ENCODE assay signal across 1 cellular context in the genomic region with DNA sequence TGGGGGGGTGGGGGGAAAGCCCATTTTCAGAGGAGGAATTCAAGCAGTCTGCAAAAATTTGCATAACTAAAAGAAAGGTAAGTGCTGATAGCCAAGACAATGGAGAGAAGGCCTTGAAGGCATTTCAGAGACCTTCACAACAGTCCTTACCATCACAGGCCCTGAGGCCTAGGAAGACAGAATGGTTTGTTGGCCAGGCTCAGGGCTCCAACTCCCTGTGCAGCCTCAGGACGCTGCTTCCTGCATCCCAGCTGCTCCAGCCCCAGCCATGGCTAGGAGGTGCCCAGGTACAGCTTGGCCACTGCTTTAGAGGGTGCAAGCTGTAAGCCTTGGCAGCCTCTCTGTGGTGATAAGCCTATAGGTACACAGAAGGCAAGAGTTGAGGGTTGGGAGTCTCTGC.
TF ChIP-seq lines count a peak whose summit lies in the region.

No MANE protein-coding gene starts in this region.

TF ChIP-seq in GM23338, 12 proteins besides CTCF, POLR2A, EP300 and RAD21 (continued from another document):
- TF ChIP-seq REST (IDR thresholded peaks at IDR 0.05; ENCODE audit: unreplicated experiment), result no peak
- TF ChIP-seq NANOG (IDR thresholded peaks at IDR 0.05; ENCODE audit: borderline replicate concordance), result no peak
- TF ChIP-seq EZH2 (IDR thresholded peaks at IDR 0.05; ENCODE audit: low read depth, unreplicated experiment), result no peak
- TF ChIP-seq JUNB (IDR thresholded peaks at IDR 0.05; ENCODE audit: unreplicated experiment), result no peak
- TF ChIP-seq ZNF114 (CRISPR knock-in tag; IDR thresholded peaks at IDR 0.05), result no peak
